ENCODE assay signal across 21 cellular contexts in the genomic region with DNA sequence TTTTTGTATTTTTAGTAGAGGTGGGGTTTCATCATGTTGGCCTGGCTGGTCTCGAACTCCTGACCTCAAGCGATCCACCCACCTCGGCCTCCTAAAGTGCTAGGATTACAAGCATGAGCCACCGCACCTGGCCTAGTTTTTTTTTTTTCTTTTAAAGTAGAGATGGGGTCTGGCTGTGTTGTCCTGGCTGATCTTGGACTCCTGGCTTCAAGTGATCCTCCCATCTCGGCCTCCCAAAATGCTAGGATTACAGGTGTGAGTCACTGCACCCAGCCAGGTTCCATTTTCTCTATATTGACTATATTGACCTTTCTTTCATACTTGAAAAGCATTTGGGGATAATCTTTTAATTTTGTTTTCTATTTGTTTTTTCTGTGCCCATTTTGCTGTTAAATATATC. TPM values are rescaled to one million over a fixed set of nuclear protein-coding genes. Genes with fewer than 3 reads are reported as not detected.
A peak's percentile ranks its signal among the peaks of the same experiment; 100 is the strongest.
DNase-seq lines count a peak whose midpoint lies in the region; ATAC-seq, FAIRE-seq and TF ChIP-seq lines count a peak whose summit lies in the region.
"Had no signal": no experiment of that assay in that cellular context is flagged by ENCODE, and none has a peak within 500 bp of the region (broad histone marks: within the 10 kb centered on the region; RNA-seq: fewer than 3 reads in every experiment).

No MANE protein-coding gene starts in this region.

- no peak overlapping the region for H3K27ac ChIP-seq in K562 (ENCODE audit: extremely low read depth, low read depth, low read length)
- H3K27ac ChIP-seq in upper lobe of right lung, result peak overlapping the region; percentile 4

- TF ChIP-seq CTCF in K562 (IDR thresholded peaks at IDR 0.05 in 2 of 3, conservative IDR thresholded peaks at IDR 0.05 in 1 of 3; ENCODE audit: insufficient read depth in 2 of 3, low read depth in 1 of 3, low read length in 3 of 3), result no peak
- TF ChIP-seq CTCF in upper lobe of right lung (IDR thresholded peaks at IDR 0.05), result no peak

- H3K9me3 ChIP-seq in K562 (replicated peaks; ENCODE audit: control insufficient read depth, insufficient read depth, low read depth, low read length), result no peaks in the 10 kb centered on the region
- H3K9me3 ChIP-seq in upper lobe of right lung, result no peaks in the 10 kb centered on the region

- H3K4me3 ChIP-seq in K562 (no peak overlapping the region), upper lobe of right lung (peak overlapping the region; percentile 30)

- H3K9me3 Mint-ChIP-seq in activated naive CD8-positive, alpha-beta T cell (ENCODE audit: low read depth), result no peaks in the 10 kb centered on the region
- H3K9me3 Mint-ChIP-seq in activated naive CD8-positive, alpha-beta T cell treated with anti-CD3 and anti-CD28 coated beads for 36 hours, result no peaks in the 10 kb centered on the region
- no peaks in the 10 kb centered on the region for H3K9me3 Mint-ChIP-seq in natural killer cell treated with Interleukin-12 subunit alpha and Interleukin-12 subunit beta and Interleukin-15 and Interleukin-18, amount 100 ng/mL, for 72 hours
- H3K9me3 Mint-ChIP-seq: CD8-positive, alpha-beta memory T cell had no signal

- H3K4me3 Mint-ChIP-seq in activated naive CD8-positive, alpha-beta T cell, result no peak overlapping the region
- no peak overlapping the region for H3K4me3 Mint-ChIP-seq in activated naive CD8-positive, alpha-beta T cell treated with anti-CD3 and anti-CD28 coated beads for 36 hours
- H3K4me3 Mint-ChIP-seq in natural killer cell treated with Interleukin-12 subunit alpha and Interleukin-12 subunit beta and Interleukin-15 and Interleukin-18, amount 100 ng/mL, for 72 hours, result peak overlapping the region; percentile 15
- H3K4me3 Mint-ChIP-seq: activated CD8-positive, alpha-beta T cell treated with anti-CD3 and anti-CD28 coated beads, Interleukin-2, amount 10 ng/mL, durations not matched to agents 7 days and 5 days had no signal

- H3K27ac Mint-ChIP-seq in activated naive CD8-positive, alpha-beta T cell, result peak overlapping the region; percentile 66
- H3K27ac Mint-ChIP-seq in activated naive CD8-positive, alpha-beta T cell treated with anti-CD3 and anti-CD28 coated beads for 36 hours, result no peak overlapping the region
- peak overlapping the region in 1 of 2 donors; percentile 81 for H3K27ac Mint-ChIP-seq in natural killer cell treated with Interleukin-12 subunit alpha and Interleukin-12 subunit beta and Interleukin-15 and Interleukin-18, amount 100 ng/mL, for 72 hours

- ATAC-seq in K562 (no peak), upper lobe of right lung (no peak), GM18870 (IDR thresholded peaks at IDR 0.05; ENCODE audit: unreplicated experiment) (no peak), HG03521 (IDR thresholded peaks at IDR 0.05; ENCODE audit: unreplicated experiment) (no peak)
- no peak for ATAC-seq in natural killer cell treated with Interleukin-12 subunit alpha and Interleukin-12 subunit beta and Interleukin-15 and Interleukin-18, amount 100 ng/mL, for 72 hours
- ATAC-seq: activated CD8-positive, alpha-beta T cell treated with anti-CD3 and anti-CD28 coated beads, Interleukin-2, amount 10 ng/mL, durations not matched to agents 7 days and 5 days had no signal

- H3K4me1 ChIP-seq in K562 (replicated peaks in 1 of 2; ENCODE audit: control insufficient read depth in 2 of 2, insufficient read depth in 2 of 2, low read length in 2 of 2) (peaks cover 3 to 14% of the 10 kb centered on the region in 2 experiments; a peak in 3 of 5 replicates), upper lobe of right lung (peaks cover 65% of the 10 kb centered on the region)

- no peaks in the 10 kb centered on the region for H3K9me1 ChIP-seq in K562 (ENCODE audit: control insufficient read depth, insufficient read depth, low read length)

- peaks cover 20% of the 10 kb centered on the region; the same call in 1 of the 3 replicates for H3K36me3 ChIP-seq in K562 (ENCODE audit: control insufficient read depth, insufficient read depth, low read length)
- no peaks in the 10 kb centered on the region for H3K36me3 ChIP-seq in upper lobe of right lung

- TF ChIP-seq RAD21 in K562 (CRISPR knock-in tag; conservative IDR thresholded peaks at IDR 0.05 in 1 of 2, IDR thresholded peaks at IDR 0.05 in 1 of 2), result no peak

- H3K27me3 ChIP-seq in K562 (ENCODE audit: control insufficient read depth in 2 of 2, insufficient read depth in 2 of 2, low read length in 2 of 2) (no peaks in the 10 kb centered on the region), upper lobe of right lung (no peaks in the 10 kb centered on the region)

- DNase-seq in activated naive CD8-positive, alpha-beta T cell treated with anti-CD3 and anti-CD28 coated beads for 36 hours, result no peak
- DNase-seq in K562 (ENCODE audit: extremely low read depth in 1 of 4, low spot score in 3 of 4), result no peak
- DNase-seq in natural killer cell treated with Interleukin-12 subunit alpha and Interleukin-12 subunit beta and Interleukin-15 and Interleukin-18, amount 100 ng/mL, for 72 hours (ENCODE audit: low spot score), result no peak
- no peak for DNase-seq in upper lobe of right lung
- no peak for DNase-seq in NCI-H1417 (lab: John Stamatoyannopoulos, UW)
- DNase-seq: activated CD8-positive, alpha-beta T cell treated with anti-CD3 and anti-CD28 coated beads, Interleukin-2, amount 10 ng/mL, durations not matched to agents 7 days and 5 days; amniotic stem cell; caudate nucleus; CD8-positive, alpha-beta memory T cell; DND-41; effector CD8-positive, alpha-beta T cell; glutamatergic neuron; NCI-H1930; NCI-H446 treated with DMSO at 0.1 percent for 48 hours; NK-92 treated with Interleukin-12 subunit alpha and Interleukin-12 subunit beta, amount 100 ng/mL, for 24 hours; posterior cingulate gyrus; stimulated activated CD4-positive, alpha-beta T cell treated with anti-CD3 and anti-CD28 coated beads, Interleukin-2, amount 100 ng/mL, for 48 hours; SW 1271 had no signal

- TF ChIP-seq POLR2A in K562 (conservative IDR thresholded peaks at IDR 0.05), result no peak

- 85% methylated on average over 5 of the region's 5 CpGs for WGBS in K562 (ENCODE audit: insufficient coverage, low coverage, missing lambda C conversion rate)

- CTCF ChIA-PET in K562 (lab: Yijun Ruan, JAX; ENCODE audit: low intra/inter-chr PET ratio), result no interaction called here

- peaks cover 98% of the 10 kb centered on the region for H3K79me2 ChIP-seq in K562 (ENCODE audit: control insufficient read depth, insufficient read depth, low read length)

- no TSS peak for BruUV-seq in K562 (replicated peaks; lab: Mats Ljungman, UMichigan)

- TF ChIP-seq EP300 in K562 (IDR thresholded peaks at IDR 0.05; ENCODE audit: low read length), result no peak

- H4K20me1 ChIP-seq in K562 (replicated peaks; ENCODE audit: control insufficient read depth, insufficient read depth, low read length), result peaks cover 27% of the 10 kb centered on the region

- peaks cover 70% of the 10 kb centered on the region for H3K4me1 Mint-ChIP-seq in activated naive CD8-positive, alpha-beta T cell (ENCODE audit: low read depth)
- peaks cover 56% of the 10 kb centered on the region for H3K4me1 Mint-ChIP-seq in activated naive CD8-positive, alpha-beta T cell treated with anti-CD3 and anti-CD28 coated beads for 36 hours
- peaks cover 44 to 61% of the 10 kb centered on the region in 2 donors for H3K4me1 Mint-ChIP-seq in natural killer cell treated with Interleukin-12 subunit alpha and Interleukin-12 subunit beta and Interleukin-15 and Interleukin-18, amount 100 ng/mL, for 72 hours (ENCODE audit: low read depth in 2 of 2)

- no peak overlapping the region for H3K4me2 ChIP-seq in K562 (ENCODE audit: insufficient read depth, low read length)

- intact Hi-C loops in K562 (cut with micrococcal nuclease), result no loop called here
- intact Hi-C loops in upper lobe of right lung (cut with DNase I), result no loop called here

- no peak overlapping the region for H3K9ac ChIP-seq in K562 (ENCODE audit: insufficient read depth in 1 of 2, low read depth in 2 of 2, low read length in 2 of 2)

- POLR2A ChIA-PET in K562 (lab: Yijun Ruan, JAX), result no interaction called here

- no peak for FAIRE-seq in K562 (lab: Jason Lieb, UNC)

- in situ Hi-C loops in K562 (cut with MboI), result no loop called here

- no peaks in the 10 kb centered on the region for H3K27me3 Mint-ChIP-seq in activated naive CD8-positive, alpha-beta T cell
- H3K27me3 Mint-ChIP-seq in activated naive CD8-positive, alpha-beta T cell treated with anti-CD3 and anti-CD28 coated beads for 36 hours, result no peaks in the 10 kb centered on the region
- no peaks in the 10 kb centered on the region for H3K27me3 Mint-ChIP-seq in natural killer cell treated with Interleukin-12 subunit alpha and Interleukin-12 subunit beta and Interleukin-15 and Interleukin-18, amount 100 ng/mL, for 72 hours

- H2AFZ ChIP-seq in K562 (ENCODE audit: low read depth, low read length), result no peak overlapping the region

- no peaks in the 10 kb centered on the region for H3K36me3 Mint-ChIP-seq in activated naive CD8-positive, alpha-beta T cell
- peaks cover 24% of the 10 kb centered on the region for H3K36me3 Mint-ChIP-seq in activated naive CD8-positive, alpha-beta T cell treated with anti-CD3 and anti-CD28 coated beads for 36 hours
- H3K36me3 Mint-ChIP-seq in natural killer cell treated with Interleukin-12 subunit alpha and Interleukin-12 subunit beta and Interleukin-15 and Interleukin-18, amount 100 ng/mL, for 72 hours, result no peaks in the 10 kb centered on the region

RNA-seq across cellular contexts. Expression of gene PANK2, which starts 13.3 kb away (rescaled TPM):
- total RNA-seq in activated naive CD8-positive, alpha-beta T cell treated with anti-CD3 and anti-CD28 coated beads for 36 hours, result 10 to 100 TPM; 50.0 to 50.7 TPM
- 46.6 and 73.9 TPM in 2 replicates for total RNA-seq in K562 (2011; cell fraction: chromatin; rRNA removed; ENCODE audit: low replicate concordance)
- total RNA-seq in K562 (2011; cell fraction: nucleolus; rRNA removed), result 27.2 and 30.0 TPM in 2 replicates
- 35.8 and 46.8 TPM in 2 replicates for total RNA-seq in K562 (2011; cell fraction: nucleoplasm; rRNA removed)
- total RNA-seq in K562 (2014; rRNA removed) (28.0 and 31.3 TPM in 2 replicates), K562 (2014; rRNA removed; fragmentation: Illumina TruSeq; extraction: Trizol) (43.5 and 50.4 TPM in 2 replicates), K562 (2015; rRNA removed; fragmentation: Illumina TruSeq; extraction: Trizol) (31.6 and 36.1 TPM in 2 replicates), K562 (2021) (29.2 and 34.2 TPM in 2 replicates), upper lobe of right lung (37.6 TPM)
- polyA plus RNA-seq in K562 (2011; rRNA removed) (39.0 and 39.3 TPM in 2 replicates), K562 (2014; fragmentation: Illumina TruSeq; extraction: Trizol) (28.5 and 31.4 TPM in 2 replicates), K562 (2014; fragmentation: Nextera tagmentation; extraction: Ambion mirVana) (10 to 100 TPM; 14.9 to 16.3 TPM), K562 (2014; rRNA removed) (25.3 and 29.4 TPM in 2 replicates)
- 7.9 and 27.3 TPM in 2 replicates for polyA plus RNA-seq in K562 (2011; cell fraction: cytosol; rRNA removed)
- 15.7 and 35.1 TPM in 2 replicates for polyA plus RNA-seq in K562 (2011; cell fraction: nucleus; rRNA removed)
- polyA plus RNA-seq in K562 (2012), result 22.7 and 40.6 TPM in 2 replicates
- polyA minus RNA-seq in K562 (2011; rRNA and poly(A)+ RNA removed), result 49.1 and 76.6 TPM in 2 replicates
- 11.5 and 22.7 TPM in 2 replicates for polyA minus RNA-seq in K562 (2011; cell fraction: cytosol; rRNA and poly(A)+ RNA removed)
- polyA minus RNA-seq in K562 (2011; cell fraction: nucleus; rRNA and poly(A)+ RNA removed), result 20.1 and 42.4 TPM in 2 replicates
- 10 to 100 TPM; 55.2 to 86.2 TPM for total RNA-seq in natural killer cell treated with Interleukin-12 subunit alpha and Interleukin-12 subunit beta and Interleukin-15 and Interleukin-18, amount 100 ng/mL, for 72 hours

RNA-seq across cellular contexts. Expression of gene MAVS, which starts 55.8 kb away (rescaled TPM):
- total RNA-seq in activated naive CD8-positive, alpha-beta T cell treated with anti-CD3 and anti-CD28 coated beads for 36 hours, result 10 to 100 TPM; 21.2 to 21.6 TPM
- total RNA-seq in K562 (2011; cell fraction: chromatin; rRNA removed; ENCODE audit: low replicate concordance), result 23.5 and 38.9 TPM in 2 replicates
- 20.9 and 22.8 TPM in 2 replicates for total RNA-seq in K562 (2011; cell fraction: nucleolus; rRNA removed)
- 25.7 and 37.2 TPM in 2 replicates for total RNA-seq in K562 (2011; cell fraction: nucleoplasm; rRNA removed)
- 9.4 and 14.0 TPM in 2 replicates for total RNA-seq in K562 (2014; rRNA removed)
- total RNA-seq in K562 (2014; rRNA removed; fragmentation: Illumina TruSeq; extraction: Trizol), result 9.0 and 9.5 TPM in 2 replicates
- total RNA-seq in K562 (2015; rRNA removed; fragmentation: Illumina TruSeq; extraction: Trizol), result 11.9 and 12.3 TPM in 2 replicates
- 19.2 and 22.0 TPM in 2 replicates for total RNA-seq in K562 (2021)
- 11.3 and 17.5 TPM in 2 replicates for polyA plus RNA-seq in K562 (2011; rRNA removed)
- polyA plus RNA-seq in K562 (2011; cell fraction: cytosol; rRNA removed), result 10.9 and 13.6 TPM in 2 replicates
- 21.7 and 22.6 TPM in 2 replicates for polyA plus RNA-seq in K562 (2011; cell fraction: nucleus; rRNA removed)
- 12.3 and 15.3 TPM in 2 replicates for polyA plus RNA-seq in K562 (2012)
- polyA plus RNA-seq in K562 (2014; fragmentation: Illumina TruSeq; extraction: Trizol), result 14.3 and 14.5 TPM in 2 replicates
- 1 to 10 TPM; 1.6 to 1.8 TPM for polyA plus RNA-seq in K562 (2014; fragmentation: Nextera tagmentation; extraction: Ambion mirVana)
- polyA plus RNA-seq in K562 (2014; rRNA removed), result 12.2 and 13.0 TPM in 2 replicates
- 18.5 and 20.4 TPM in 2 replicates for polyA minus RNA-seq in K562 (2011; rRNA and poly(A)+ RNA removed)
- polyA minus RNA-seq in K562 (2011; cell fraction: cytosol; rRNA and poly(A)+ RNA removed), result 13.2 and 15.6 TPM in 2 replicates
- polyA minus RNA-seq in K562 (2011; cell fraction: nucleus; rRNA and poly(A)+ RNA removed), result 6.6 and 11.2 TPM in 2 replicates
- 10 to 100 TPM; 38.6 to 45.2 TPM for total RNA-seq in natural killer cell treated with Interleukin-12 subunit alpha and Interleukin-12 subunit beta and Interleukin-15 and Interleukin-18, amount 100 ng/mL, for 72 hours
- 41.5 TPM for total RNA-seq in upper lobe of right lung
